In the genomic region with DNA sequence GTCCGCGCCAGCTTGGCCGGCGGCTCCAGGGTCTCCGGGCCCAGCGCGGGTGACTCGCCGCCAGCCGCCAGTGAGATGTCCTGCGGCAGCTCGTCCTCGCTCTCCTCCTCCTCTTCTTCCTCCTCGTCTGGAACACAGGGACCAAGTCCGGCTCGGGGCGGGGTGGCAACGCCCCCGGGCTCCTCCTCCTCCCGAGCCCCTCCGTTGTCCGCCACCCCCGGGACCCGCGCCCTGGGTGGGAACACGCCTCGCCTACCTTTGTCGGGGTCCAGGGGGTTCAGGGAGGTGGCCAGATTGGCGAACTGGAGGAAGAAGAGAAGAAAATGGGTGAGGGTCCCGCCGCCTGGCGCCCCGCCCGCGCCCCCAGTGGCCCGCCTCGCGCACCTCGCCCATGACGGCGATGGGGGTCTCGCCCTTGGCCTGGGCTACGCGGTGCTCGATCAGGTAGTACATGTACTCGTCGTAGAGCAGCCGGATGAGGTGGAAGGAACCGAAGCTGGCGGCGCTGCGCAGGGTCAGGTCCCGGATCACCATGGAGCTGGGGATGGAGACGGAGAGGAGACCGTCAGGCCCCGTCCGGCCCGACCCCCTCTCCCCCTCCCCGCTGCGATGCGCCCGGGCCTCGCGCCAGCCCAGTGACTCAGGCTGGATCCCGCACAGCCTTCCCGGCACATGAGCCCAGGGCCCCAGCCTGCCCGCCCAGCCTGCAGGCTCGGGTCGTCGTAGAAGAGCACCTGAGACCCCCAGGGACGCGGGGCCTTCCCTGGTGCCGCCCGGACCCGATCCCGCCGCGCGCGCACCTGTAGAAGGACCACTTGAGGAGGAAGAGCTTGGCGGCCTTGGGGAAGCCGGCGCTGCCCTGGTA, we compare ENCODE assay signal across 1 cellular context.
TF ChIP-seq lines count a peak whose summit lies in the region.

No MANE protein-coding gene starts in this region.

TF ChIP-seq in WTC11, 78 proteins besides CTCF, POLR2A, EP300 and RAD21:
- TF ChIP-seq IRF1 (CRISPR knock-in tag; IDR thresholded peaks at IDR 0.05), result 0 out of 2 replicates have a peak, but pooled peaks have one; percentile 25
- TF ChIP-seq ZNF416 (CRISPR knock-in tag; IDR thresholded peaks at IDR 0.05), result 0 out of 2 replicates have a peak, but pooled peaks have one; percentile 48
- TF ChIP-seq, protein P1, sequence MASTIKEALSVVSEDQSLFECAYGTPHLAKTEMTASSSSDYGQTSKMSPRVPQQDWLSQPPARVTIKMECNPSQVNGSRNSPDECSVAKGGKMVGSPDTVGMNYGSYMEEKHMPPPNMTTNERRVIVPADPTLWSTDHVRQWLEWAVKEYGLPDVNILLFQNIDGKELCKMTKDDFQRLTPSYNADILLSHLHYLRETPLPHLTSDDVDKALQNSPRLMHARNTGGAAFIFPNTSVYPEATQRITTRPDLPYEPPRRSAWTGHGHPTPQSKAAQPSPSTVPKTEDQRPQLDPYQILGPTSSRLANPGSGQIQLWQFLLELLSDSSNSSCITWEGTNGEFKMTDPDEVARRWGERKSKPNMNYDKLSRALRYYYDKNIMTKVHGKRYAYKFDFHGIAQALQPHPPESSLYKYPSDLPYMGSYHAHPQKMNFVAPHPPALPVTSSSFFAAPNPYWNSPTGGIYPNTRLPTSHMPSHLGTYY (CRISPR knock-in tag; IDR thresholded peaks at IDR 0.05), result no peak
- TF ChIP-seq, protein P2, sequence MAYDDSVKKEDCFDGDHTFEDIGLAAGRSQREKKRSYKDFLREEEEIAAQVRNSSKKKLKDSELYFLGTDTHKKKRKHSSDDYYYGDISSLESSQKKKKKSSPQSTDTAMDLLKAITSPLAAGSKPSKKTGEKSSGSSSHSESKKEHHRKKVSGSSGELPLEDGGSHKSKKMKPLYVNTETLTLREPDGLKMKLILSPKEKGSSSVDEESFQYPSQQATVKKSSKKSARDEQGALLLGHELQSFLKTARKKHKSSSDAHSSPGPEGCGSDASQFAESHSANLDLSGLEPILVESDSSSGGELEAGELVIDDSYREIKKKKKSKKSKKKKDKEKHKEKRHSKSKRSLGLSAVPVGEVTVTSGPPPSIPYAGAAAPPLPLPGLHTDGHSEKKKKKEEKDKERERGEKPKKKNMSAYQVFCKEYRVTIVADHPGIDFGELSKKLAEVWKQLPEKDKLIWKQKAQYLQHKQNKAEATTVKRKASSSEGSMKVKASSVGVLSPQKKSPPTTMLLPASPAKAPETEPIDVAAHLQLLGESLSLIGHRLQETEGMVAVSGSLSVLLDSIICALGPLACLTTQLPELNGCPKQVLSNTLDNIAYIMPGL (CRISPR knock-in tag; IDR thresholded peaks at IDR 0.05), result 0 out of 2 replicates have a peak, but pooled peaks have one; percentile 10
- TF ChIP-seq ARID4B (CRISPR knock-in tag; IDR thresholded peaks at IDR 0.05; ENCODE audit: borderline replicate concordance), result no peak
